ENCODE assay signal across 1 cellular context in the genomic region with DNA sequence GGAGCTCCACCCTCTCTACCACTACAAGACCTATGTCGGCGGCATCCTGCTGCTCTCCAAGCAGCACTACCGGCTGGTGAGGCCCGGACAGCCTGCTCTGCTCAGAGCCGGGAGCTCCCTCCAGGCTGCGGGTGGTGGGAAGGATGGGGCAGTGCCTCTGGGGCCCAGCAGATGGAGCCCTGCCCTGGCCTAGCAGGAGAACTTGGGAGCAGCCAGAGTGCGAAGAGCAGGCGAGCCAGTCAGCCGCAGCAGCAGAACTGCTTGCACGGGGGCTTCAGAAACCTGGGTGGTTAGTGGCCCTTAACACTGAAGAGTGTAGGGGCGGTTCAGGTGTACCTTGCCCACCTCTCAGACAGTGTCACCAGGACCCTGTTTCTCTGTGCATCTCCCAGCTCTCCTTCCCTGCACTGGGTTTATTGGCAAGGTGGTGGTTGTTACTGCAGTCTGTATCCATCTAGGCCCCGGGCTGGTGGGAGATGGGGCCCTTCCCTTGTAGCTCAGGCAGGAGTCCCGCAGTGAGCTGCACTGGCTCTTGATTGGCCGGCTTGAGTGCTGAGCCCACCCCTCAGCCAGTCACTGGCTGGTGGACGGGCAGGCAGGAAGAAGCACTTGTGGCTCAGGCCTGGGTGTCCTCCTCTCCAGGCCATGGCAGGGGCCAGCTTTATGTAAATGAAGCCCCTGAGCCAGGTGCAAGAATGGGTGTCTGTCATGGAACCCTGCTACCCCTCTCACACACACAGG.
TF ChIP-seq lines count a peak whose summit lies in the region.

No MANE protein-coding gene starts in this region.

TF ChIP-seq in HepG2, 621 proteins besides CTCF, POLR2A, EP300 and RAD21 (continued from another document and continues in another):
- no peak for TF ChIP-seq BRF2 (CRISPR knock-in tag; IDR thresholded peaks at IDR 0.05)
- no peak for TF ChIP-seq MAFG (CRISPR knock-in tag; IDR thresholded peaks at IDR 0.05)
- peak; percentile 49; the same call in 1 of the 2 replicates for TF ChIP-seq MTF2 (CRISPR knock-in tag; IDR thresholded peaks at IDR 0.05; ENCODE audit: borderline replicate concordance)
- peak; percentile 62; the same call in 1 of the 2 replicates for TF ChIP-seq MAX (IDR thresholded peaks at IDR 0.05)
- no peak for TF ChIP-seq PITX1 (CRISPR knock-in tag; IDR thresholded peaks at IDR 0.05)
- peak; percentile 35; the same call in 1 of the 2 replicates for TF ChIP-seq ZNF580 (CRISPR knock-in tag; IDR thresholded peaks at IDR 0.05; ENCODE audit: borderline replicate concordance, low read depth)
- no peak; the same call in 1 of the 2 replicates for TF ChIP-seq KDM5B (CRISPR knock-in tag; IDR thresholded peaks at IDR 0.05; ENCODE audit: borderline replicate concordance)
- TF ChIP-seq U2AF1 (optimal IDR thresholded peaks at IDR 0.05; ENCODE audit: low read depth, low read length) = no peak
- TF ChIP-seq DPF2 (CRISPR knock-in tag; IDR thresholded peaks at IDR 0.05; ENCODE audit: borderline replicate concordance, low read depth) = no peak
- TF ChIP-seq ZFP36L2 (CRISPR knock-in tag; IDR thresholded peaks at IDR 0.05) = no peak
- TF ChIP-seq SP5 (CRISPR knock-in tag; IDR thresholded peaks at IDR 0.05; ENCODE audit: borderline replicate concordance, low read depth) = no peak
- 0 out of 2 replicates have a peak, but pooled peaks have one; percentile 27 for TF ChIP-seq SMAD3 (CRISPR knock-in tag; IDR thresholded peaks at IDR 0.05)
- no peak for TF ChIP-seq ZNF253 (CRISPR knock-in tag; IDR thresholded peaks at IDR 0.05; ENCODE audit: borderline replicate concordance)
- TF ChIP-seq, protein P1, sequence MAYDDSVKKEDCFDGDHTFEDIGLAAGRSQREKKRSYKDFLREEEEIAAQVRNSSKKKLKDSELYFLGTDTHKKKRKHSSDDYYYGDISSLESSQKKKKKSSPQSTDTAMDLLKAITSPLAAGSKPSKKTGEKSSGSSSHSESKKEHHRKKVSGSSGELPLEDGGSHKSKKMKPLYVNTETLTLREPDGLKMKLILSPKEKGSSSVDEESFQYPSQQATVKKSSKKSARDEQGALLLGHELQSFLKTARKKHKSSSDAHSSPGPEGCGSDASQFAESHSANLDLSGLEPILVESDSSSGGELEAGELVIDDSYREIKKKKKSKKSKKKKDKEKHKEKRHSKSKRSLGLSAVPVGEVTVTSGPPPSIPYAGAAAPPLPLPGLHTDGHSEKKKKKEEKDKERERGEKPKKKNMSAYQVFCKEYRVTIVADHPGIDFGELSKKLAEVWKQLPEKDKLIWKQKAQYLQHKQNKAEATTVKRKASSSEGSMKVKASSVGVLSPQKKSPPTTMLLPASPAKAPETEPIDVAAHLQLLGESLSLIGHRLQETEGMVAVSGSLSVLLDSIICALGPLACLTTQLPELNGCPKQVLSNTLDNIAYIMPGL (CRISPR knock-in tag; IDR thresholded peaks at IDR 0.05; ENCODE audit: borderline replicate concordance in 1 of 2, low read depth in 1 of 2) = peak; percentile 46 to 52; a peak in 2 of 4 replicates
- no peak for TF ChIP-seq ZNF543 (CRISPR knock-in tag; IDR thresholded peaks at IDR 0.05)
- peak; percentile 97 for TF ChIP-seq STAG1 (CRISPR knock-in tag; IDR thresholded peaks at IDR 0.05)
- TF ChIP-seq MIXL1 (CRISPR knock-in tag; IDR thresholded peaks at IDR 0.05) = 0 out of 2 replicates have a peak, but pooled peaks have one; percentile 38
- no peak for TF ChIP-seq ZNF33A (CRISPR knock-in tag; IDR thresholded peaks at IDR 0.05; ENCODE audit: borderline replicate concordance)
- no peak for TF ChIP-seq GTF3A (CRISPR knock-in tag; conservative IDR thresholded peaks at IDR 0.05)
- 0 out of 2 replicates have a peak, but pooled peaks have one; percentile 62 for TF ChIP-seq ZNF430 (CRISPR knock-in tag; IDR thresholded peaks at IDR 0.05)
- peak; percentile 57 for TF ChIP-seq SALL1 (CRISPR knock-in tag; IDR thresholded peaks at IDR 0.05)
- no peak for TF ChIP-seq TRIM24 (CRISPR knock-in tag; IDR thresholded peaks at IDR 0.05)
- peak; percentile 79; the same call in 1 of the 2 replicates for TF ChIP-seq NFKB2 (CRISPR knock-in tag; IDR thresholded peaks at IDR 0.05; ENCODE audit: borderline replicate concordance)
- TF ChIP-seq ZNF180 (CRISPR knock-in tag; IDR thresholded peaks at IDR 0.05; ENCODE audit: borderline replicate concordance, low read depth) = no peak
- TF ChIP-seq, protein P2, sequence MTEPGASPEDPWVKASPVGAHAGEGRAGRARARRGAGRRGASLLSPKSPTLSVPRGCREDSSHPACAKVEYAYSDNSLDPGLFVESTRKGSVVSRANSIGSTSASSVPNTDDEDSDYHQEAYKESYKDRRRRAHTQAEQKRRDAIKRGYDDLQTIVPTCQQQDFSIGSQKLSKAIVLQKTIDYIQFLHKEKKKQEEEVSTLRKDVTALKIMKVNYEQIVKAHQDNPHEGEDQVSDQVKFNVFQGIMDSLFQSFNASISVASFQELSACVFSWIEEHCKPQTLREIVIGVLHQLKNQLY (CRISPR knock-in tag; IDR thresholded peaks at IDR 0.05) = no peak
- TF ChIP-seq, protein P3, sequence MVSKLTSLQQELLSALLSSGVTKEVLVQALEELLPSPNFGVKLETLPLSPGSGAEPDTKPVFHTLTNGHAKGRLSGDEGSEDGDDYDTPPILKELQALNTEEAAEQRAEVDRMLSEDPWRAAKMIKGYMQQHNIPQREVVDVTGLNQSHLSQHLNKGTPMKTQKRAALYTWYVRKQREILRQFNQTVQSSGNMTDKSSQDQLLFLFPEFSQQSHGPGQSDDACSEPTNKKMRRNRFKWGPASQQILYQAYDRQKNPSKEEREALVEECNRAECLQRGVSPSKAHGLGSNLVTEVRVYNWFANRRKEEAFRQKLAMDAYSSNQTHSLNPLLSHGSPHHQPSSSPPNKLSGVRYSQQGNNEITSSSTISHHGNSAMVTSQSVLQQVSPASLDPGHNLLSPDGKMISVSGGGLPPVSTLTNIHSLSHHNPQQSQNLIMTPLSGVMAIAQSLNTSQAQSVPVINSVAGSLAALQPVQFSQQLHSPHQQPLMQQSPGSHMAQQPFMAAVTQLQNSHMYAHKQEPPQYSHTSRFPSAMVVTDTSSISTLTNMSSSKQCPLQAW (CRISPR knock-in tag; IDR thresholded peaks at IDR 0.05) = peak; percentile 60; the same call in 1 of the 2 replicates
- peak; percentile 24; the same call in 1 of the 2 replicates for TF ChIP-seq FOSL2 (CRISPR knock-in tag; IDR thresholded peaks at IDR 0.05)
- peak; percentile 71; the same call in 1 of the 2 replicates for TF ChIP-seq ZNF205 (CRISPR knock-in tag; IDR thresholded peaks at IDR 0.05)
- no peak for TF ChIP-seq ZBTB26 (CRISPR knock-in tag; IDR thresholded peaks at IDR 0.05; ENCODE audit: borderline replicate concordance)
- no peak for TF ChIP-seq FOSL1 (CRISPR knock-in tag; IDR thresholded peaks at IDR 0.05; ENCODE audit: borderline replicate concordance)
- TF ChIP-seq, protein P4, sequence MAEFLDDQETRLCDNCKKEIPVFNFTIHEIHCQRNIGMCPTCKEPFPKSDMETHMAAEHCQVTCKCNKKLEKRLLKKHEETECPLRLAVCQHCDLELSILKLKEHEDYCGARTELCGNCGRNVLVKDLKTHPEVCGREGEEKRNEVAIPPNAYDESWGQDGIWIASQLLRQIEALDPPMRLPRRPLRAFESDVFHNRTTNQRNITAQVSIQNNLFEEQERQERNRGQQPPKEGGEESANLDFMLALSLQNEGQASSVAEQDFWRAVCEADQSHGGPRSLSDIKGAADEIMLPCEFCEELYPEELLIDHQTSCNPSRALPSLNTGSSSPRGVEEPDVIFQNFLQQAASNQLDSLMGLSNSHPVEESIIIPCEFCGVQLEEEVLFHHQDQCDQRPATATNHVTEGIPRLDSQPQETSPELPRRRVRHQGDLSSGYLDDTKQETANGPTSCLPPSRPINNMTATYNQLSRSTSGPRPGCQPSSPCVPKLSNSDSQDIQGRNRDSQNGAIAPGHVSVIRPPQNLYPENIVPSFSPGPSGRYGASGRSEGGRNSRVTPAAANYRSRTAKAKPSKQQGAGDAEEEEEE (CRISPR knock-in tag; IDR thresholded peaks at IDR 0.05; ENCODE audit: borderline replicate concordance) = 0 out of 2 replicates have a peak, but pooled peaks have one; percentile 33
- TF ChIP-seq, protein P5, sequence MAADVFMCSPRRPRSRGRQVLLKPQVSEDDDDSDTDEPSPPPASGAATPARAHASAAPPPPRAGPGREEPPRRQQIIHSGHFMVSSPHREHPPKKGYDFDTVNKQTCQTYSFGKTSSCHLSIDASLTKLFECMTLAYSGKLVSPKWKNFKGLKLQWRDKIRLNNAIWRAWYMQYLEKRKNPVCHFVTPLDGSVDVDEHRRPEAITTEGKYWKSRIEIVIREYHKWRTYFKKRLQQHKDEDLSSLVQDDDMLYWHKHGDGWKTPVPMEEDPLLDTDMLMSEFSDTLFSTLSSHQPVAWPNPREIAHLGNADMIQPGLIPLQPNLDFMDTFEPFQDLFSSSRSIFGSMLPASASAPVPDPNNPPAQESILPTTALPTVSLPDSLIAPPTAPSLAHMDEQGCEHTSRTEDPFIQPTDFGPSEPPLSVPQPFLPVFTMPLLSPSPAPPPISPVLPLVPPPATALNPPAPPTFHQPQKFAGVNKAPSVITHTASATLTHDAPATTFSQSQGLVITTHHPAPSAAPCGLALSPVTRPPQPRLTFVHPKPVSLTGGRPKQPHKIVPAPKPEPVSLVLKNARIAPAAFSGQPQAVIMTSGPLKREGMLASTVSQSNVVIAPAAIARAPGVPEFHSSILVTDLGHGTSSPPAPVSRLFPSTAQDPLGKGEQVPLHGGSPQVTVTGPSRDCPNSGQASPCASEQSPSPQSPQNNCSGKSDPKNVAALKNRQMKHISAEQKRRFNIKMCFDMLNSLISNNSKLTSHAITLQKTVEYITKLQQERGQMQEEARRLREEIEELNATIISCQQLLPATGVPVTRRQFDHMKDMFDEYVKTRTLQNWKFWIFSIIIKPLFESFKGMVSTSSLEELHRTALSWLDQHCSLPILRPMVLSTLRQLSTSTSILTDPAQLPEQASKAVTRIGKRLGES (CRISPR knock-in tag; IDR thresholded peaks at IDR 0.05; ENCODE audit: borderline replicate concordance) = no peak
- peak; percentile 30; the same call in 1 of the 2 replicates for TF ChIP-seq CBX5 (CRISPR knock-in tag; IDR thresholded peaks at IDR 0.05; ENCODE audit: borderline replicate concordance)
- 0 out of 2 replicates have a peak, but pooled peaks have one; percentile 38 for TF ChIP-seq PPARG (CRISPR knock-in tag; conservative IDR thresholded peaks at IDR 0.05)
- TF ChIP-seq ZNF292 (CRISPR knock-in tag; IDR thresholded peaks at IDR 0.05; ENCODE audit: borderline replicate concordance, low read depth) = no peak
- no peak for TF ChIP-seq NR2F6 (IDR thresholded peaks at IDR 0.05)
- peak; percentile 23; the same call in 1 of the 2 replicates for TF ChIP-seq NR2F6 (CRISPR knock-in tag; IDR thresholded peaks at IDR 0.05)
- peak; percentile 55; the same call in 1 of the 2 replicates for TF ChIP-seq HNF4A (CRISPR knock-in tag; IDR thresholded peaks at IDR 0.05)
- peak; percentile 66; the same call in 1 of the 2 replicates for TF ChIP-seq ZNF605 (CRISPR knock-in tag; IDR thresholded peaks at IDR 0.05)
- no peak for TF ChIP-seq ZNF530 (CRISPR knock-in tag; IDR thresholded peaks at IDR 0.05; ENCODE audit: low read depth)
- no peak for TF ChIP-seq ZNF280B (CRISPR knock-in tag; IDR thresholded peaks at IDR 0.05; ENCODE audit: borderline replicate concordance)
- TF ChIP-seq, protein P6, sequence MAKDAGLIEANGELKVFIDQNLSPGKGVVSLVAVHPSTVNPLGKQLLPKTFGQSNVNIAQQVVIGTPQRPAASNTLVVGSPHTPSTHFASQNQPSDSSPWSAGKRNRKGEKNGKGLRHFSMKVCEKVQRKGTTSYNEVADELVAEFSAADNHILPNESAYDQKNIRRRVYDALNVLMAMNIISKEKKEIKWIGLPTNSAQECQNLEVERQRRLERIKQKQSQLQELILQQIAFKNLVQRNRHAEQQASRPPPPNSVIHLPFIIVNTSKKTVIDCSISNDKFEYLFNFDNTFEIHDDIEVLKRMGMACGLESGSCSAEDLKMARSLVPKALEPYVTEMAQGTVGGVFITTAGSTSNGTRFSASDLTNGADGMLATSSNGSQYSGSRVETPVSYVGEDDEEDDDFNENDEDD (CRISPR knock-in tag; IDR thresholded peaks at IDR 0.05; ENCODE audit: borderline replicate concordance) = 0 out of 2 replicates have a peak, but pooled peaks have one; percentile 26
- TF ChIP-seq ZNF451 (CRISPR knock-in tag; IDR thresholded peaks at IDR 0.05) = 0 out of 2 replicates have a peak, but pooled peaks have one; percentile 51
- no peak for TF ChIP-seq ZNF577 (CRISPR knock-in tag; IDR thresholded peaks at IDR 0.05; ENCODE audit: borderline replicate concordance, low read depth)
- no peak for TF ChIP-seq ZNF382 (CRISPR knock-in tag; IDR thresholded peaks at IDR 0.05; ENCODE audit: borderline replicate concordance)
